In genomic region chr13:32894589-32895001, GRCh38 we compare ENCODE assay signal across 16 cellular contexts.
DNase-seq lines count a peak whose midpoint lies in the region; ATAC-seq and TF ChIP-seq lines count a peak whose summit lies in the region.
"Had no signal": no experiment of that assay in that cellular context is flagged by ENCODE, and none has a peak within 500 bp of the region (broad histone marks: within the 10 kb centered on the region; RNA-seq: fewer than 3 reads in every experiment).

No MANE protein-coding gene starts in this region.

- H3K4me1 Mint-ChIP-seq in stimulated activated naive CD8-positive, alpha-beta T cell treated with anti-CD3 and anti-CD28 coated beads, Interleukin-15, amount 100 ng/mL, for 72 hours: no peaks in the 10 kb centered on the region
- H3K4me1 Mint-ChIP-seq: activated naive CD8-positive, alpha-beta T cell treated with anti-CD3 and anti-CD28 coated beads, Interleukin-2, amount 10 ng/mL, durations not matched to agents 7 days and 5 days; neural progenitor cell had no signal

- peak; percentile 59 for DNase-seq in HT1080 (ENCODE audit: low read depth)
- peak in 1 of 2 experiments; percentile 84 for DNase-seq in PC-9
- DNase-seq in epithelial cell of proximal tubule (ENCODE audit: low read depth): peak; percentile 60
- no peak for DNase-seq in stimulated activated naive CD8-positive, alpha-beta T cell treated with anti-CD3 and anti-CD28 coated beads, Interleukin-15, amount 100 ng/mL, for 72 hours
- DNase-seq in NCI-H2081 treated with DMSO at 0.1 percent for 48 hours (lab: John Stamatoyannopoulos, UW): no peak
- DNase-seq in hippocampal formation (lab: John Stamatoyannopoulos, UW): no peak
- DNase-seq: activated naive CD8-positive, alpha-beta T cell treated with anti-CD3 and anti-CD28 coated beads, Interleukin-2, amount 10 ng/mL, durations not matched to agents 7 days and 5 days; colonic mucosa; NCI-H1105 treated with DMSO at 0.1 percent for 48 hours; Peyer's patch; stimulated activated CD8-positive, alpha-beta memory T cell treated with anti-CD3 and anti-CD28 coated beads, Interleukin-4, amount 100 ng/mL, for 48 hours; T-helper 1 cell; transverse colon had no signal

- peak; percentile 64 for ATAC-seq in stimulated activated naive CD8-positive, alpha-beta T cell treated with anti-CD3 and anti-CD28 coated beads, Interleukin-15, amount 100 ng/mL, for 72 hours
- ATAC-seq in HG02642 (IDR thresholded peaks at IDR 0.05; ENCODE audit: poor library complexity, unreplicated experiment): no peak
- ATAC-seq: HepG2 had no signal

- peaks cover 9% of the 10 kb centered on the region for H3K27me3 Mint-ChIP-seq in stimulated activated naive CD8-positive, alpha-beta T cell treated with anti-CD3 and anti-CD28 coated beads, Interleukin-15, amount 100 ng/mL, for 72 hours
- H3K27me3 Mint-ChIP-seq: activated naive CD8-positive, alpha-beta T cell treated with anti-CD3 and anti-CD28 coated beads, Interleukin-2, amount 10 ng/mL, durations not matched to agents 7 days and 5 days had no signal

- intact Hi-C loops in PC-9 (cut with micrococcal nuclease; ENCODE audit: unreplicated experiment): no loop called here

- no peaks in the 10 kb centered on the region for H3K36me3 ChIP-seq in PC-9 (ENCODE audit: low read depth)
- H3K36me3 ChIP-seq: colonic mucosa, neural progenitor cell, Peyer's patch, transverse colon had no signal

- H3K9me3 ChIP-seq in PC-9 (ENCODE audit: insufficient read depth, low read depth): peaks cover 7% of the 10 kb centered on the region; the same call in 1 of the 2 replicates
- H3K9me3 ChIP-seq: colonic mucosa, Peyer's patch, transverse colon had no signal

- peaks cover 31% of the 10 kb centered on the region for H3K4me1 ChIP-seq in PC-9 (replicated peaks; ENCODE audit: insufficient read depth)
- H3K4me1 ChIP-seq: colonic mucosa, neural progenitor cell, Peyer's patch, transverse colon had no signal

- H3K4me3 Mint-ChIP-seq in stimulated activated naive CD8-positive, alpha-beta T cell treated with anti-CD3 and anti-CD28 coated beads, Interleukin-15, amount 100 ng/mL, for 72 hours: no peak overlapping the region
- H3K4me3 Mint-ChIP-seq: activated naive CD8-positive, alpha-beta T cell treated with anti-CD3 and anti-CD28 coated beads, Interleukin-2, amount 10 ng/mL, durations not matched to agents 7 days and 5 days; neural progenitor cell had no signal

- POLR2A ChIA-PET in PC-9 (lab: Charles Lee; ENCODE audit: unreplicated experiment): no interaction called here

- no peak overlapping the region for H3K27ac Mint-ChIP-seq in stimulated activated naive CD8-positive, alpha-beta T cell treated with anti-CD3 and anti-CD28 coated beads, Interleukin-15, amount 100 ng/mL, for 72 hours
- H3K27ac Mint-ChIP-seq: activated naive CD8-positive, alpha-beta T cell treated with anti-CD3 and anti-CD28 coated beads, Interleukin-2, amount 10 ng/mL, durations not matched to agents 7 days and 5 days; neural progenitor cell had no signal

- H3K9me2 ChIP-seq in PC-9 (ENCODE audit: insufficient read depth): no peaks in the 10 kb centered on the region

- H3K79me2 ChIP-seq in PC-9 (ENCODE audit: low read depth): no peaks in the 10 kb centered on the region

- TF ChIP-seq CTCF in PC-9 (conservative IDR thresholded peaks at IDR 0.05) (no peak), epithelial cell of proximal tubule (conservative IDR thresholded peaks at IDR 0.05; ENCODE audit: low read depth, low read length) (no peak)

- H3K9me3 Mint-ChIP-seq in stimulated activated naive CD8-positive, alpha-beta T cell treated with anti-CD3 and anti-CD28 coated beads, Interleukin-15, amount 100 ng/mL, for 72 hours: peaks cover 0 to 6% of the 10 kb centered on the region in 2 donors
- H3K9me3 Mint-ChIP-seq: neural progenitor cell had no signal

- H3K27ac ChIP-seq in PC-9: peak overlapping the region; percentile 59
- H3K27ac ChIP-seq: colonic mucosa, neural progenitor cell, Peyer's patch, transverse colon had no signal

- H2AFZ ChIP-seq in PC-9: no peak overlapping the region
- H2AFZ ChIP-seq: neural progenitor cell had no signal

- no peaks in the 10 kb centered on the region for H3K27me3 ChIP-seq in PC-9 (ENCODE audit: insufficient read depth, low read depth)
- H3K27me3 ChIP-seq: colonic mucosa, neural progenitor cell, Peyer's patch, transverse colon had no signal

- BruUV-seq in PC-9 (replicated peaks; lab: Mats Ljungman, UMichigan): no TSS peak

- peak overlapping the region; percentile 9 for H3K4me2 ChIP-seq in PC-9
- H3K4me2 ChIP-seq: neural progenitor cell had no signal

- CTCF ChIA-PET in PC-9 (lab: Charles Lee): no interaction called here

- peaks cover 11% of the 10 kb centered on the region for H3F3A ChIP-seq in PC-9 (ENCODE audit: insufficient read depth, low read depth)

- H3K4me3 ChIP-seq in PC-9 (no peak overlapping the region), epithelial cell of proximal tubule (ENCODE audit: low read depth, low read length) (no peak overlapping the region)
- H3K4me3 ChIP-seq: colonic mucosa, neural progenitor cell, Peyer's patch, transverse colon had no signal

- H4K20me1 ChIP-seq in PC-9 (ENCODE audit: insufficient read depth): no peaks in the 10 kb centered on the region

Comparison
In these comparisons a context has a peak if more than half of its experiments do, and no peak if none do; other contexts are left out.
1. DNase-seq: peak in HT1080 (single experiment) and epithelial cell of proximal tubule (single experiment); none in stimulated activated naive CD8-positive, alpha-beta T cell treated with anti-CD3 and anti-CD28 coated beads, Interleukin-15, amount 100 ng/mL, for 72 hours (0 of 2), NCI-H2081 treated with DMSO at 0.1 percent for 48 hours (single experiment) and hippocampal formation (0 of 2).